Comparison of ENCODE assay signal across 18 cellular contexts in the genomic region with DNA sequence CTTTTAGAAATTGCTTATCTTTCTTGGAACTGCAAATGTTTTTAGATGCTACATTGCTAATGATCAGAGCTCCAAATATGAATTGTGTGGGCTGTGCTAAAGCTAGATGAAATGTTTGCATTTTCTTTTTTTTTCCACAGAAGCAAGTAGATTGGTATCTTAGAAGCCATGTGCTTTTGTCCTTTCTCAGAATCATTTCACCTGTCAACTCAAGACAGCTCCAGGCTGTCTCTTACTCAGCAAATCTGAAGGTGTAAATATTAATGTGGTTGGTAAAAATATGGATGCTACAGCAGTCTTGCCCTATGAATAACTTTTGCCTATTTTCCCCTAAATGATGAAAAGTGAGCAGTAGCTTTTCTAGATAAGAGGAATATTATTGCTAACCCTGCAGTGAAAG.
"Had no signal": no experiment of that assay in that cellular context is flagged by ENCODE, and none has a peak within 500 bp of the region (broad histone marks: within the 10 kb centered on the region; RNA-seq: fewer than 3 reads in every experiment).

No MANE protein-coding gene starts in this region.

- H3K9me3 ChIP-seq: ascending aorta, breast epithelium, mucosa of descending colon, right atrium auricular region, upper lobe of left lung had no signal

- H3K27me3 Mint-ChIP-seq: naive thymus-derived CD4-positive, alpha-beta T cell had no signal

- H3K9me3 Mint-ChIP-seq: activated T-helper 1 cell treated with anti-CD3 and anti-CD28 coated beads, Interleukin-12 subunit alpha, Interleukin-12 subunit beta, Interleukin-2, Interleukin-4 antibody, amounts not matched to agents 30 ng/mL and 10 ng/mL and 1 ng/mL, durations not matched to agents 14 hours and 24 hours and 36 hours; naive thymus-derived CD4-positive, alpha-beta T cell had no signal

- H3K4me3 Mint-ChIP-seq: activated T-helper 1 cell treated with anti-CD3 and anti-CD28 coated beads, Interleukin-12 subunit alpha, Interleukin-12 subunit beta, Interleukin-2, Interleukin-4 antibody, amounts not matched to agents 30 ng/mL and 10 ng/mL and 1 ng/mL, durations not matched to agents 14 hours and 24 hours and 36 hours; naive thymus-derived CD4-positive, alpha-beta T cell had no signal

- H3K27me3 ChIP-seq: ascending aorta, breast epithelium, right atrium auricular region, upper lobe of left lung had no signal

- H3K27ac ChIP-seq: ascending aorta, breast epithelium, right atrium auricular region, SK-N-MC, skin epidermis, upper lobe of left lung had no signal

- DNase-seq: activated CD4-positive, alpha-beta T cell treated with anti-CD3 and anti-CD28 coated beads, Interleukin-2, amount 50 U/mL, for 4 hours; activated naive CD4-positive, alpha-beta T cell; mucosa of descending colon; naive thymus-derived CD4-positive, alpha-beta T cell; stimulated activated CD4-positive, alpha-beta T cell treated with anti-CD3 and anti-CD28 coated beads, Interleukin-4, amount 100 ng/mL, for 4 hours; stimulated activated CD8-positive, alpha-beta memory T cell treated with anti-CD3 and anti-CD28 coated beads, Interleukin-4, amount 100 ng/mL, for 48 hours; stimulated activated naive CD8-positive, alpha-beta T cell treated with anti-CD3 and anti-CD28 coated beads, Interleukin-15, Interleukin-2, amounts not matched to agents 100 U/mL and 50 U/mL, for 24 hours; T1000; upper lobe of left lung had no signal

- ATAC-seq: activated CD4-positive, CD25-positive, alpha-beta regulatory T cell treated with anti-CD3 and anti-CD28 coated beads, Interleukin-2, amount 50 U/mL, for 24 hours; esophagus mucosa; left lobe of liver; mucosa of descending colon; naive thymus-derived CD4-positive, alpha-beta T cell; stimulated activated naive CD8-positive, alpha-beta T cell treated with anti-CD3 and anti-CD28 coated beads, Interleukin-15, Interleukin-2, amounts not matched to agents 100 U/mL and 50 U/mL, for 24 hours had no signal
